ENCODE assay signal across 14 cellular contexts in genomic region chr19:39704181-39705044, GRCh38. TPM values are rescaled to one million over a fixed set of nuclear protein-coding genes. Genes with fewer than 3 reads are reported as not detected.
DNase-seq lines count a peak whose midpoint lies in the region; ATAC-seq, FAIRE-seq and TF ChIP-seq lines count a peak whose summit lies in the region.
"Had no signal": no experiment of that assay in that cellular context is flagged by ENCODE, and none has a peak within 500 bp of the region (broad histone marks: within the 10 kb centered on the region; RNA-seq: fewer than 3 reads in every experiment).

Gene LGALS14, plus strand, starts transcription at chr19:39704481. Its CDS starts 48 bp downstream, at chr19:39704529.

- no peak for TF ChIP-seq CTCF in D721Med (IDR thresholded peaks at IDR 0.05; ENCODE audit: insufficient read depth, missing control alignments)

- H3K27ac Mint-ChIP-seq in activated naive CD4-positive, alpha-beta T cell treated with anti-CD3 and anti-CD28 coated beads, Interleukin-2, amount 10 ng/mL, durations not matched to agents 7 days and 5 days, result peak within 1 kb of the TSS; percentile 86

- no peak for FAIRE-seq in D721Med (lab: Jason Lieb, UNC)

- intact Hi-C loops in sciatic nerve (cut with DNase I), result no loop called here

- peak; percentile 21 for DNase-seq in stimulated activated CD4-positive, alpha-beta T cell treated with anti-CD3 and anti-CD28 coated beads, Interleukin-1b, Interleukin-23, amount 100 ng/mL, for 48 hours
- no peak for DNase-seq in stimulated activated CD4-positive, alpha-beta T cell treated with anti-CD3 and anti-CD28 coated beads, Interleukin-2, amount 100 ng/mL, for 48 hours
- DNase-seq in NCI-H2227 (lab: John Stamatoyannopoulos, UW; ENCODE audit: unreplicated experiment), result peak; percentile 89
- DNase-seq in activated naive CD4-positive, alpha-beta T cell treated with anti-CD3 and anti-CD28 coated beads, Interleukin-2, amount 10 ng/mL, durations not matched to agents 7 days and 5 days, result no peak
- DNase-seq in D721Med (ENCODE audit: insufficient read length, low spot score), result no peak
- no peak for DNase-seq in sciatic nerve (ENCODE audit: low spot score)
- no peak for DNase-seq in NCI-H1694 (lab: John Stamatoyannopoulos, UW)
- DNase-seq: activated CD4-positive, CD25-positive, alpha-beta regulatory T cell; BE2C; mesenchymal stem cell; NCI-H774 had no signal

- H3K4me1 Mint-ChIP-seq in activated naive CD4-positive, alpha-beta T cell treated with anti-CD3 and anti-CD28 coated beads, Interleukin-2, amount 10 ng/mL, durations not matched to agents 7 days and 5 days, result peaks cover 34% of the 10 kb centered on the region

- no peak within 1 kb of the TSS for H3K4me3 Mint-ChIP-seq in activated naive CD4-positive, alpha-beta T cell treated with anti-CD3 and anti-CD28 coated beads, Interleukin-2, amount 10 ng/mL, durations not matched to agents 7 days and 5 days

- peaks cover 11% of the 10 kb centered on the region for H3K27me3 Mint-ChIP-seq in activated naive CD4-positive, alpha-beta T cell treated with anti-CD3 and anti-CD28 coated beads, Interleukin-2, amount 10 ng/mL, durations not matched to agents 7 days and 5 days

- CTCF ChIA-PET in activated naive CD4-positive, alpha-beta T cell treated with anti-CD3 and anti-CD28 coated beads, Interleukin-2, amount 10 ng/mL, durations not matched to agents 7 days and 5 days (lab: Charles Lee), result no interaction called here

- peaks cover 11% of the 10 kb centered on the region for H3K9me3 Mint-ChIP-seq in activated naive CD4-positive, alpha-beta T cell treated with anti-CD3 and anti-CD28 coated beads, Interleukin-2, amount 10 ng/mL, durations not matched to agents 7 days and 5 days

- ATAC-seq in sciatic nerve (no peak), HG03135 (IDR thresholded peaks at IDR 0.05; ENCODE audit: unreplicated experiment) (no peak)

- H3K36me3 Mint-ChIP-seq in activated naive CD4-positive, alpha-beta T cell treated with anti-CD3 and anti-CD28 coated beads, Interleukin-2, amount 10 ng/mL, durations not matched to agents 7 days and 5 days, result peaks cover 17% of the 10 kb centered on the region

RNA-seq across cellular contexts. Expression of gene LGALS14, which starts in this region (rescaled TPM):
- not detected for total RNA-seq in sciatic nerve
- total RNA-seq: fibroblast of lung, G401 had no signal

Comparison
In these comparisons a context has a peak if more than half of its experiments do, and no peak if none do; other contexts are left out.
1. DNase-seq: peak in stimulated activated CD4-positive, alpha-beta T cell treated with anti-CD3 and anti-CD28 coated beads, Interleukin-1b, Interleukin-23, amount 100 ng/mL, for 48 hours (single experiment) and NCI-H2227 (single experiment); none in stimulated activated CD4-positive, alpha-beta T cell treated with anti-CD3 and anti-CD28 coated beads, Interleukin-2, amount 100 ng/mL, for 48 hours (0 of 2), activated naive CD4-positive, alpha-beta T cell treated with anti-CD3 and anti-CD28 coated beads, Interleukin-2, amount 10 ng/mL, durations not matched to agents 7 days and 5 days (single experiment), D721Med (single experiment), sciatic nerve (single experiment) and NCI-H1694 (single experiment).